In genomic region chr2:85413592-85414421, GRCh38 we compare ENCODE assay signal across 1 cellular context.
TF ChIP-seq lines count a peak whose summit lies in the region.

No MANE protein-coding gene starts in this region.

TF ChIP-seq in HCT116, 20 proteins besides CTCF, POLR2A, EP300 and RAD21 (continued from another document):
- TF ChIP-seq EZH2phosphoT487 (IDR thresholded peaks at IDR 0.05; ENCODE audit: borderline replicate concordance) (no peak), POLR2AphosphoS5 (IDR thresholded peaks at IDR 0.05; ENCODE audit: low read depth, low read length) (peak; percentile 94)
